Comparison of ENCODE assay signal across 8 cellular contexts in the genomic region with DNA sequence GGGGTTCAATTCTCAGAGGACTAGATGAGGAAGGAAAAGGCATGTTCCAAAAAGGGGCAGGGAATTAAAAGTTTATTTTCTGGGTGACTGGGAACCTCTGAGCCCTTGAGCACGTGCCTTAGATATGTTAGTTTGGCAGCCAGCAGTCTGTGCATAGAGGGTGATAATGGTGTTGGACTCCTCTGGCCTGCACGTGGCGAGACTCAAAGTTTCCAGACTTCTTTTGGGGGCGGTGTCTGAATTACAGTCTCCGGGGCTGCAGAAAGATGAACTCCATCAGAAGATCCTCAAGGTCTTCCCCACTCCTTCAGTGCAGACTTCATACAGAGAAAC. TPM values are rescaled to one million over a fixed set of nuclear protein-coding genes. Genes with fewer than 3 reads are reported as not detected.
DNase-seq lines count a peak whose midpoint lies in the region; ATAC-seq and TF ChIP-seq lines count a peak whose summit lies in the region.

No MANE protein-coding gene starts in this region.

- no peaks in the 10 kb centered on the region for H3K9me3 ChIP-seq in HUES64 (ENCODE audit: insufficient read depth, low read depth, low read length)

- peak overlapping the region; percentile 84 for H3K9ac ChIP-seq in HUES64 (ENCODE audit: low read depth, low read length)

- H3K36me3 ChIP-seq in HUES64 (ENCODE audit: insufficient read depth, low read length), result no peaks in the 10 kb centered on the region

- peak overlapping the region; percentile 80 for H3K4me3 Mint-ChIP-seq in activated naive CD4-positive, alpha-beta T cell treated with anti-CD3 and anti-CD28 coated beads, Interleukin-2, amount 50 U/mL, for 24 hours

- H3K27ac Mint-ChIP-seq in activated naive CD4-positive, alpha-beta T cell treated with anti-CD3 and anti-CD28 coated beads, Interleukin-2, amount 50 U/mL, for 24 hours, result peak overlapping the region; percentile 43

- 41% methylated on average over 5 of the region's 5 CpGs for WGBS in HUES64

- peaks cover 7% of the 10 kb centered on the region for H3K27me3 Mint-ChIP-seq in activated naive CD4-positive, alpha-beta T cell treated with anti-CD3 and anti-CD28 coated beads, Interleukin-2, amount 50 U/mL, for 24 hours

- no peaks in the 10 kb centered on the region; the same call in 1 of the 2 replicates for H3K27me3 ChIP-seq in HUES64 (ENCODE audit: insufficient read depth, low read length)

- H3K27ac ChIP-seq in HUES64 (ENCODE audit: low read depth, low read length), result peak overlapping the region; percentile 75

- no peaks in the 10 kb centered on the region for H3K9me3 Mint-ChIP-seq in activated naive CD4-positive, alpha-beta T cell treated with anti-CD3 and anti-CD28 coated beads, Interleukin-2, amount 50 U/mL, for 24 hours

- DNase-seq in AG09309 (ENCODE audit: low read depth) (no peak), GM10266 (ENCODE audit: extremely low spot score) (no peak)
- DNase-seq in stimulated activated CD8-positive, alpha-beta memory T cell treated with anti-CD3 and anti-CD28 coated beads, Interleukin-12 subunit alpha, Interleukin-12 subunit beta, amount 100 ng/mL, for 4 hours (ENCODE audit: low read depth), result peak; percentile 13

- TF ChIP-seq CTCF in AG09309 (IDR thresholded peaks at IDR 0.05; ENCODE audit: control insufficient read depth, insufficient read depth, low read depth, low read length, missing control alignments) (no peak), GM10266 (IDR thresholded peaks at IDR 0.05; ENCODE audit: control insufficient read depth, insufficient read depth, low read depth, missing control alignments) (no peak)

- H3K4me3 ChIP-seq in AG09309 (ENCODE audit: control insufficient read depth, low read depth, low read length), result peak overlapping the region; percentile 77
- peak overlapping the region; percentile 73 for H3K4me3 ChIP-seq in HUES64 (ENCODE audit: low read length)
- peak overlapping the region; percentile 53 for H3K4me3 ChIP-seq in iPS-11a (ENCODE audit: low read depth, low read length)

- peaks cover 27% of the 10 kb centered on the region for H3K4me1 ChIP-seq in HUES64 (ENCODE audit: insufficient read depth, low read length)

- no peak for ATAC-seq in GM21360 (IDR thresholded peaks at IDR 0.05; ENCODE audit: unreplicated experiment)
- ATAC-seq in HG02852 (IDR thresholded peaks at IDR 0.05; ENCODE audit: unreplicated experiment), result no peak

- H3K4me1 Mint-ChIP-seq in activated naive CD4-positive, alpha-beta T cell treated with anti-CD3 and anti-CD28 coated beads, Interleukin-2, amount 50 U/mL, for 24 hours, result peaks cover 25% of the 10 kb centered on the region

- H3K36me3 Mint-ChIP-seq in activated naive CD4-positive, alpha-beta T cell treated with anti-CD3 and anti-CD28 coated beads, Interleukin-2, amount 50 U/mL, for 24 hours, result no peaks in the 10 kb centered on the region

RNA-seq across cellular contexts. Expression of a gene that starts 0.9 kb away (rescaled TPM):
- 10.0 TPM for polyA plus RNA-seq in HUES64 (2013, experiment 1 of 2)
- 11.7 TPM for polyA plus RNA-seq in HUES64 (2013, experiment 2 of 2)
